In the genomic region with DNA sequence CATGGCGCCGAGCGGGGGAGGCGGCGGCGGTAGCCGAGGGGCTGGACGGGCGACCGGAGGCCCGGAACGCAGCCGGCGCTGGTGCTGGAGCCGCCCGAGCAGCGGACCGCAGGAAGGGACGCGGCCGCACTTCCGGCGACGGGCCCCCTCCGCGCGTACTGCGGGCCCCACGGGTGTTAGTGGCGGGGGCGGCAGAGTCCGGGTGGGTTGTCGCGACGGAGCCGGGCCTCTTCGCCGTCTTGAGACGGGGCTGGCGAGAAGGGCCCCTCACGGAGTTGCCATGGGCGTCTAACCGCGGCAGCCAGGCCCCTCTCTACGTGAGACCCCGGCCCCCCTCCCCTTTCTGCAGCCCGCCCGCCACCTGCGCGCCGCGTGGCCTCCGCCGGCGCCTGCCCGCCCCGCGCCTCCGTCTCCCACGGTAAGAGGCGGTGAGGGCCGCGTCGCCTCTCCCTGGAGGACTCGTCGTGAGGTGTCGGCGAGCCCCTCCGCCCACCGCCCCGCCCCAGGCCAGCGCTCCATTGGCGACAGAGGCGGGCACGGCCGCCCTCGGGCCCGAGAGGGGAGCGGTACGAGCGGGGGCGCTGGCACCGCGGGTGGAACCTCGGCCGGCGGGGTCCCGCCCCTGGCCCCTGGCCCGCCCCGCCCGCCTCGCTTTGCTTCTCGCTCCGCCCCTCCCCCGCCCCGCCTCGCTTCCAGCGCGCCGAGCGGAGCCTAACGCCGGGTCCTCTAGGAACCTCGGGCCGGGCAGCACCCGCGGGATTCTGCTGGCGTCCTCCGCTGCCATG, we compare ENCODE assay signal across 1 cellular context.
TF ChIP-seq lines count a peak whose summit lies in the region.

VPS9D1 (minus strand) TSS at position 40 of the 785 bp plus-strand sequence; CDS start at position 3, 37 bp downstream.
A gene with protein sequence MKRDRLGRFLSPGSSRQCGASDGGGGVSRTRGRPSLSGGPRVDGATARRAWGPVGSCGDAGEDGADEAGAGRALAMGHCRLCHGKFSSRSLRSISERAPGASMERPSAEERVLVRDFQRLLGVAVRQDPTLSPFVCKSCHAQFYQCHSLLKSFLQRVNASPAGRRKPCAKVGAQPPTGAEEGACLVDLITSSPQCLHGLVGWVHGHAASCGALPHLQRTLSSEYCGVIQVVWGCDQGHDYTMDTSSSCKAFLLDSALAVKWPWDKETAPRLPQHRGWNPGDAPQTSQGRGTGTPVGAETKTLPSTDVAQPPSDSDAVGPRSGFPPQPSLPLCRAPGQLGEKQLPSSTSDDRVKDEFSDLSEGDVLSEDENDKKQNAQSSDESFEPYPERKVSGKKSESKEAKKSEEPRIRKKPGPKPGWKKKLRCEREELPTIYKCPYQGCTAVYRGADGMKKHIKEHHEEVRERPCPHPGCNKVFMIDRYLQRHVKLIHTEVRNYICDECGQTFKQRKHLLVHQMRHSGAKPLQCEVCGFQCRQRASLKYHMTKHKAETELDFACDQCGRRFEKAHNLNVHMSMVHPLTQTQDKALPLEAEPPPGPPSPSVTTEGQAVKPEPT (plus strand): TSS at position 679 of the 785 bp plus-strand sequence. CDS start 104 bp downstream, at position 783.

TF ChIP-seq in HepG2, 621 proteins besides CTCF, POLR2A, EP300 and RAD21 (continued from another document and continues in another):
- TF ChIP-seq ZNF407 (CRISPR knock-in tag; IDR thresholded peaks at IDR 0.05; ENCODE audit: not compliant biosample characterization) = peak; percentile 41
- peak; percentile 90; the same call in 1 of the 2 replicates for TF ChIP-seq PAX8 (CRISPR knock-in tag; IDR thresholded peaks at IDR 0.05; ENCODE audit: borderline replicate concordance)
- TF ChIP-seq THAP11 (CRISPR knock-in tag; IDR thresholded peaks at IDR 0.05) = peak; percentile 94
- peak; percentile 88 for TF ChIP-seq ZNF784 (CRISPR knock-in tag; IDR thresholded peaks at IDR 0.05; ENCODE audit: borderline replicate concordance)
- 0 out of 2 replicates have a peak, but pooled peaks have one; percentile 14 for TF ChIP-seq ONECUT2 (CRISPR knock-in tag; IDR thresholded peaks at IDR 0.05)
- TF ChIP-seq ZNF124 (CRISPR knock-in tag; IDR thresholded peaks at IDR 0.05) = no peak
- TF ChIP-seq REPIN1 (CRISPR knock-in tag; IDR thresholded peaks at IDR 0.05; ENCODE audit: borderline replicate concordance, low read depth) = peak; percentile 60; the same call in 1 of the 2 replicates
- TF ChIP-seq, protein P1, sequence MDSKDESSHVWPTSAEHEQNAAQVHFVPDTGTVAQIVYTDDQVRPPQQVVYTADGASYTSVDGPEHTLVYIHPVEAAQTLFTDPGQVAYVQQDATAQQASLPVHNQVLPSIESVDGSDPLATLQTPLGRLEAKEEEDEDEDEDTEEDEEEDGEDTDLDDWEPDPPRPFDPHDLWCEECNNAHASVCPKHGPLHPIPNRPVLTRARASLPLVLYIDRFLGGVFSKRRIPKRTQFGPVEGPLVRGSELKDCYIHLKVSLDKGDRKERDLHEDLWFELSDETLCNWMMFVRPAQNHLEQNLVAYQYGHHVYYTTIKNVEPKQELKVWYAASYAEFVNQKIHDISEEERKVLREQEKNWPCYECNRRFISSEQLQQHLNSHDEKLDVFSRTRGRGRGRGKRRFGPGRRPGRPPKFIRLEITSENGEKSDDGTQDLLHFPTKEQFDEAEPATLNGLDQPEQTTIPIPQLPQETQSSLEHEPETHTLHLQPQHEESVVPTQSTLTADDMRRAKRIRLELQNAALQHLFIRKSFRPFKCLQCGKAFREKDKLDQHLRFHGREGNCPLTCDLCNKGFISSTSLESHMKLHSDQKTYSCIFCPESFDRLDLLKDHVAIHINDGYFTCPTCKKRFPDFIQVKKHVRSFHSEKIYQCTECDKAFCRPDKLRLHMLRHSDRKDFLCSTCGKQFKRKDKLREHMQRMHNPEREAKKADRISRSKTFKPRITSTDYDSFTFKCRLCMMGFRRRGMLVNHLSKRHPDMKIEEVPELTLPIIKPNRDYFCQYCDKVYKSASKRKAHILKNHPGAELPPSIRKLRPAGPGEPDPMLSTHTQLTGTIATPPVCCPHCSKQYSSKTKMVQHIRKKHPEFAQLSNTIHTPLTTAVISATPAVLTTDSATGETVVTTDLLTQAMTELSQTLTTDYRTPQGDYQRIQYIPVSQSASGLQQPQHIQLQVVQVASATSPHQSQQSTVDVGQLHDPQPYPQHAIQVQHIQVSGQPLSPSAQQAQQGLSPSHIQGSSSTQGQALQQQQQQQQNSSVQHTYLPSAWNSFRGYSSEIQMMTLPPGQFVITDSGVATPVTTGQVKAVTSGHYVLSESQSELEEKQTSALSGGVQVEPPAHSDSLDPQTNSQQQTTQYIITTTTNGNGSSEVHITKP (CRISPR knock-in tag; IDR thresholded peaks at IDR 0.05; ENCODE audit: low read depth) = no peak
- peak; percentile 75; the same call in 1 of the 2 replicates for TF ChIP-seq ZNF546 (CRISPR knock-in tag; conservative IDR thresholded peaks at IDR 0.05)
- TF ChIP-seq KMT2A (CRISPR knock-in tag; IDR thresholded peaks at IDR 0.05) = peak; percentile 85; the same call in 1 of the 2 replicates
- TF ChIP-seq ZZZ3 (CRISPR knock-in tag; IDR thresholded peaks at IDR 0.05; ENCODE audit: borderline replicate concordance) = peak; percentile 89; the same call in 1 of the 2 replicates
- peak; percentile 16; the same call in 1 of the 2 replicates for TF ChIP-seq FOSL2 (CRISPR knock-in tag; IDR thresholded peaks at IDR 0.05)
- peak; percentile 98 for TF ChIP-seq ZNF607 (CRISPR knock-in tag; IDR thresholded peaks at IDR 0.05; ENCODE audit: borderline replicate concordance)
- no peak for TF ChIP-seq POLR2AphosphoS2 (IDR thresholded peaks at IDR 0.05; ENCODE audit: low read depth, low read length)
- no peak for TF ChIP-seq MTF1 (CRISPR knock-in tag; IDR thresholded peaks at IDR 0.05)
- peak; percentile 48; the same call in 1 of the 2 replicates for TF ChIP-seq ZBTB21 (CRISPR knock-in tag; IDR thresholded peaks at IDR 0.05)
- TF ChIP-seq NFRKB (IDR thresholded peaks at IDR 0.05) = no peak
- peak; percentile 61; the same call in 1 of the 2 replicates for TF ChIP-seq MAFG (CRISPR knock-in tag; IDR thresholded peaks at IDR 0.05)
- peak; percentile 32 for TF ChIP-seq ZSCAN12 (CRISPR knock-in tag; IDR thresholded peaks at IDR 0.05)
- peak; percentile 95 for TF ChIP-seq ZFX (CRISPR knock-in tag; IDR thresholded peaks at IDR 0.05; ENCODE audit: low read depth)
- TF ChIP-seq ZMAT3 (CRISPR knock-in tag; conservative IDR thresholded peaks at IDR 0.05) = peak; percentile 89
- TF ChIP-seq, protein P2, sequence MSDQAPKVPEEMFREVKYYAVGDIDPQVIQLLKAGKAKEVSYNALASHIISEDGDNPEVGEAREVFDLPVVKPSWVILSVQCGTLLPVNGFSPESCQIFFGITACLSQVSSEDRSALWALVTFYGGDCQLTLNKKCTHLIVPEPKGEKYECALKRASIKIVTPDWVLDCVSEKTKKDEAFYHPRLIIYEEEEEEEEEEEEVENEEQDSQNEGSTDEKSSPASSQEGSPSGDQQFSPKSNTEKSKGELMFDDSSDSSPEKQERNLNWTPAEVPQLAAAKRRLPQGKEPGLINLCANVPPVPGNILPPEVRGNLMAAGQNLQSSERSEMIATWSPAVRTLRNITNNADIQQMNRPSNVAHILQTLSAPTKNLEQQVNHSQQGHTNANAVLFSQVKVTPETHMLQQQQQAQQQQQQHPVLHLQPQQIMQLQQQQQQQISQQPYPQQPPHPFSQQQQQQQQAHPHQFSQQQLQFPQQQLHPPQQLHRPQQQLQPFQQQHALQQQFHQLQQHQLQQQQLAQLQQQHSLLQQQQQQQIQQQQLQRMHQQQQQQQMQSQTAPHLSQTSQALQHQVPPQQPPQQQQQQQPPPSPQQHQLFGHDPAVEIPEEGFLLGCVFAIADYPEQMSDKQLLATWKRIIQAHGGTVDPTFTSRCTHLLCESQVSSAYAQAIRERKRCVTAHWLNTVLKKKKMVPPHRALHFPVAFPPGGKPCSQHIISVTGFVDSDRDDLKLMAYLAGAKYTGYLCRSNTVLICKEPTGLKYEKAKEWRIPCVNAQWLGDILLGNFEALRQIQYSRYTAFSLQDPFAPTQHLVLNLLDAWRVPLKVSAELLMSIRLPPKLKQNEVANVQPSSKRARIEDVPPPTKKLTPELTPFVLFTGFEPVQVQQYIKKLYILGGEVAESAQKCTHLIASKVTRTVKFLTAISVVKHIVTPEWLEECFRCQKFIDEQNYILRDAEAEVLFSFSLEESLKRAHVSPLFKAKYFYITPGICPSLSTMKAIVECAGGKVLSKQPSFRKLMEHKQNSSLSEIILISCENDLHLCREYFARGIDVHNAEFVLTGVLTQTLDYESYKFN (CRISPR knock-in tag; conservative IDR thresholded peaks at IDR 0.05) = peak; percentile 26; the same call in 1 of the 2 replicates
- no peak; the same call in 1 of the 2 replicates for TF ChIP-seq POGZ (CRISPR knock-in tag; IDR thresholded peaks at IDR 0.05)
- TF ChIP-seq TMF1 (CRISPR knock-in tag; IDR thresholded peaks at IDR 0.05; ENCODE audit: low read depth) = peak; percentile 93
- TF ChIP-seq, protein P3, sequence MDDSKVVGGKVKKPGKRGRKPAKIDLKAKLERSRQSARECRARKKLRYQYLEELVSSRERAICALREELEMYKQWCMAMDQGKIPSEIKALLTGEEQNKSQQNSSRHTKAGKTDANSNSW (CRISPR knock-in tag; IDR thresholded peaks at IDR 0.05; ENCODE audit: borderline replicate concordance) = peak; percentile 87; the same call in 1 of the 2 replicates
- TF ChIP-seq ZBTB42 (CRISPR knock-in tag; IDR thresholded peaks at IDR 0.05) = peak; percentile 42; the same call in 1 of the 2 replicates
- no peak for TF ChIP-seq SMARCC2 (IDR thresholded peaks at IDR 0.05)
- TF ChIP-seq CBX5 (CRISPR knock-in tag; IDR thresholded peaks at IDR 0.05; ENCODE audit: borderline replicate concordance) = 0 out of 2 replicates have a peak, but pooled peaks have one; percentile 42
- peak; percentile 97 for TF ChIP-seq ASH2L (IDR thresholded peaks at IDR 0.05; ENCODE audit: insufficient read length, low read depth, low read length)
- TF ChIP-seq ZNF225 (CRISPR knock-in tag; IDR thresholded peaks at IDR 0.05) = no peak
- TF ChIP-seq STAT6 (CRISPR knock-in tag; IDR thresholded peaks at IDR 0.05; ENCODE audit: borderline replicate concordance) = no peak
- TF ChIP-seq HMG20B (CRISPR knock-in tag; conservative IDR thresholded peaks at IDR 0.05) = no peak
